17 cellular contexts compared by ENCODE assay signal in genomic region chr12:57630891-57631433, GRCh38. TPM values are rescaled to one million over a fixed set of nuclear protein-coding genes. Genes with fewer than 3 reads are reported as not detected.
DNase-seq lines count a peak whose midpoint lies in the region; ATAC-seq and TF ChIP-seq lines count a peak whose summit lies in the region.
"Had no signal": no experiment of that assay in that cellular context is flagged by ENCODE, and none has a peak within 500 bp of the region (broad histone marks: within the 10 kb centered on the region; RNA-seq: fewer than 3 reads in every experiment).

No MANE protein-coding gene starts in this region.

- no peak overlapping the region for H4K8ac ChIP-seq in IMR-90 (ENCODE audit: low read depth in 2 of 2, low read length in 2 of 2)

- H3K27me3 ChIP-seq in IMR-90 (ENCODE audit: control insufficient read depth, insufficient read depth, low read length) (peaks cover 57% of the 10 kb centered on the region), osteoblast (ENCODE audit: insufficient read depth, low read length) (peaks cover 42% of the 10 kb centered on the region)

- H3K4me2 ChIP-seq in IMR-90 (ENCODE audit: low read depth, low read length): no peak overlapping the region
- H3K4me2 ChIP-seq in osteoblast (ENCODE audit: insufficient read depth, low read length): no peak overlapping the region

- peak overlapping the region; percentile 63 for H2AK9ac ChIP-seq in IMR-90 (replicated peaks; ENCODE audit: low read depth, low read length, poor library complexity)

- no peak overlapping the region for H2BK20ac ChIP-seq in IMR-90 (ENCODE audit: low read depth, low read length)

- no peak overlapping the region for H2BK120ac ChIP-seq in IMR-90 (ENCODE audit: low read depth, low read length)

- H3K36me3 Mint-ChIP-seq in T-helper 2 cell treated with Interferon-gamma antibody and Interleukin-4, amounts not matched to agents 5 μg/mL and 100 μg/mL, for 36 hours (ENCODE audit: low read depth): no peaks in the 10 kb centered on the region
- H3K36me3 Mint-ChIP-seq in glutamatergic neuron (ENCODE audit: unreplicated experiment) (peaks cover 5% of the 10 kb centered on the region), mesothelial cell of epicardium (no peaks in the 10 kb centered on the region)
- H3K36me3 Mint-ChIP-seq: CD4-positive, CD25-positive, alpha-beta regulatory T cell had no signal

- in situ Hi-C loops in IMR-90 (cut with MboI; ENCODE audit: low sequenced_read_pairs): no loop called here

- no peak overlapping the region for H3K18ac ChIP-seq in IMR-90 (ENCODE audit: low read depth, low read length)

- H2BK15ac ChIP-seq in IMR-90 (ENCODE audit: low read depth, low read length): no peak overlapping the region

- intact Hi-C loops in IMR-90 (cut with micrococcal nuclease): no loop called here

- H3K27ac Mint-ChIP-seq in T-helper 2 cell treated with Interferon-gamma antibody and Interleukin-4, amounts not matched to agents 5 μg/mL and 100 μg/mL, for 36 hours: no peak overlapping the region
- H3K27ac Mint-ChIP-seq in glutamatergic neuron (ENCODE audit: unreplicated experiment) (peak overlapping the region; percentile 55), mesothelial cell of epicardium (no peak overlapping the region)
- H3K27ac Mint-ChIP-seq: CD4-positive, CD25-positive, alpha-beta regulatory T cell had no signal

- TF ChIP-seq RAD21 in IMR-90 (IDR thresholded peaks at IDR 0.05; ENCODE audit: low read length): no peak

- no peak overlapping the region for H3K23ac ChIP-seq in IMR-90 (ENCODE audit: low read depth, low read length)

- H3K9me3 ChIP-seq in IMR-90 (ENCODE audit: control insufficient read depth, insufficient read depth, low read length): no peaks in the 10 kb centered on the region
- no peaks in the 10 kb centered on the region for H3K9me3 ChIP-seq in osteoblast (ENCODE audit: low read depth, low read length)
- H3K9me3 ChIP-seq: colonic mucosa, tibial artery had no signal

- peak overlapping the region; percentile 26 for H3K4me3 Mint-ChIP-seq in T-helper 2 cell treated with Interferon-gamma antibody and Interleukin-4, amounts not matched to agents 5 μg/mL and 100 μg/mL, for 36 hours
- peak overlapping the region; percentile 93 for H3K4me3 Mint-ChIP-seq in glutamatergic neuron (ENCODE audit: unreplicated experiment)
- H3K4me3 Mint-ChIP-seq in mesothelial cell of epicardium: no peak overlapping the region

- WGBS in IMR-90 (ENCODE audit: extremely low coverage in 2 of 2, insufficient read length in 1 of 2), 2 experiments: no CpG with 5 or more reads among the region's 6 CpGs

- H3K27ac ChIP-seq in IMR-90 (ENCODE audit: insufficient read depth, low read length): no peak overlapping the region
- no peak overlapping the region for H3K27ac ChIP-seq in osteoblast (ENCODE audit: low read depth, low read length)
- H3K27ac ChIP-seq: colonic mucosa had no signal

- H2AFZ ChIP-seq in IMR-90 (replicated peaks; ENCODE audit: low read length, poor library complexity) (no peak overlapping the region), osteoblast (ENCODE audit: low read length) (no peak overlapping the region)

- POLR2A ChIA-PET in IMR-90 (lab: Charles Lee; ENCODE audit: unreplicated experiment): interaction anchor here (0.6 kb wide), 1 partner anchor 27 kb away, joined by 5 read pairs; no protein-coding TSS in a partner anchor

- CTCF ChIA-PET in IMR-90 (lab: Yijun Ruan, JAX): no interaction called here

- no peak overlapping the region for H2BK5ac ChIP-seq in IMR-90 (ENCODE audit: low read depth, low read length, poor library complexity, severe bottlenecking)

- H3K9ac ChIP-seq in IMR-90 (ENCODE audit: low read depth, low read length): no peak overlapping the region

- dilution Hi-C loops in IMR-90 (cut with HindIII; ENCODE audit: low sequenced_read_pairs, unreplicated experiment): no loop called here

- no peak for TF ChIP-seq POLR2A in IMR-90 (IDR thresholded peaks at IDR 0.05; ENCODE audit: low read depth, low read length)

- H3K79me2 ChIP-seq in osteoblast (ENCODE audit: insufficient read depth, low read length): no peaks in the 10 kb centered on the region

- peaks cover 72% of the 10 kb centered on the region for H3K27me3 Mint-ChIP-seq in T-helper 2 cell treated with Interferon-gamma antibody and Interleukin-4, amounts not matched to agents 5 μg/mL and 100 μg/mL, for 36 hours (ENCODE audit: low read depth)
- peaks cover 45% of the 10 kb centered on the region for H3K27me3 Mint-ChIP-seq in glutamatergic neuron (ENCODE audit: unreplicated experiment)
- H3K27me3 Mint-ChIP-seq in mesothelial cell of epicardium (ENCODE audit: low read depth): peaks cover 94% of the 10 kb centered on the region

- no peaks in the 10 kb centered on the region for H3K9me3 Mint-ChIP-seq in T-helper 2 cell treated with Interferon-gamma antibody and Interleukin-4, amounts not matched to agents 5 μg/mL and 100 μg/mL, for 36 hours
- H3K9me3 Mint-ChIP-seq in glutamatergic neuron (ENCODE audit: unreplicated experiment): peaks cover 12% of the 10 kb centered on the region
- no peaks in the 10 kb centered on the region for H3K9me3 Mint-ChIP-seq in mesothelial cell of epicardium

- H4K20me1 ChIP-seq in IMR-90 (ENCODE audit: insufficient read depth, low read length): no peaks in the 10 kb centered on the region; the same call in 1 of the 2 replicates
- H4K20me1 ChIP-seq in osteoblast (ENCODE audit: insufficient read depth, low read length): no peaks in the 10 kb centered on the region

- peaks cover 4% of the 10 kb centered on the region; the same call in 1 of the 2 replicates for H3K9me1 ChIP-seq in IMR-90 (ENCODE audit: insufficient read depth, low read length)

- no peak overlapping the region for H3K4me3 ChIP-seq in IMR-90 (ENCODE audit: insufficient read depth, low read depth, low read length)
- H3K4me3 ChIP-seq in osteoblast (ENCODE audit: insufficient read depth, low read length): no peak overlapping the region
- H3K4me3 ChIP-seq: colonic mucosa had no signal

- H3K79me1 ChIP-seq in IMR-90 (ENCODE audit: low read depth in 1 of 2, low read length in 2 of 2): no peaks in the 10 kb centered on the region

- no peak for TF ChIP-seq CTCF in IMR-90 (conservative IDR thresholded peaks at IDR 0.05; ENCODE audit: low read depth, low read length)
- TF ChIP-seq CTCF in glutamatergic neuron (IDR thresholded peaks at IDR 0.05; ENCODE audit: partially characterized antibody, unreplicated experiment): no peak
- TF ChIP-seq CTCF in osteoblast (IDR thresholded peaks at IDR 0.05; ENCODE audit: extremely low read depth, low read depth, low read length): no peak
- TF ChIP-seq CTCF in mesothelial cell of epicardium (IDR thresholded peaks at IDR 0.05; ENCODE audit: unreplicated experiment): no peak

- no peak for DNase-seq in T-helper 2 cell treated with Interferon-gamma antibody and Interleukin-4, amounts not matched to agents 5 μg/mL and 100 μg/mL, for 36 hours (ENCODE audit: low spot score)
- no peak for DNase-seq in T-helper 2 cell
- DNase-seq in IMR-90: no peak
- no peak for DNase-seq in glutamatergic neuron
- peak; percentile 64 for DNase-seq in osteoblast (ENCODE audit: insufficient read length, low spot score, missing footprints)
- DNase-seq in mesothelial cell of epicardium (ENCODE audit: low spot score in 2 of 2, unreplicated experiment in 2 of 2): no peak
- no peak for DNase-seq in dermis blood vessel endothelial cell
- DNase-seq: activated CD4-positive, alpha-beta T cell treated with anti-CD3 and anti-CD28 coated beads, Interleukin-2, amount 50 U/mL, for 4 hours; activated effector memory CD4-positive, alpha-beta T cell treated with Interleukin-2 at 50 U/mL for 16 hours; aorta; CD4-positive, CD25-positive, alpha-beta regulatory T cell; colonic mucosa; DMS79 treated with DMSO at 0.1 percent for 48 hours; NCI-H2107; NCI-H526 had no signal

- H3K56ac ChIP-seq in IMR-90 (ENCODE audit: extremely low read depth, insufficient read depth, low read length): no peak overlapping the region

- H4K91ac ChIP-seq in IMR-90 (ENCODE audit: insufficient read depth, low read depth, low read length): no peak overlapping the region

- H3K36me3 ChIP-seq in IMR-90 (ENCODE audit: control insufficient read depth, insufficient read depth, low read length) (peaks cover under 1% of the 10 kb centered on the region; the same call in 1 of the 2 replicates), osteoblast (ENCODE audit: insufficient read depth, low read length) (no peaks in the 10 kb centered on the region)
- H3K36me3 ChIP-seq: colonic mucosa had no signal

- no TSS peak for BruUV-seq in IMR-90 (replicated peaks; lab: Mats Ljungman, UMichigan)

- H2AK5ac ChIP-seq in IMR-90 (ENCODE audit: low read depth, low read length): no peak overlapping the region

- no peak overlapping the region for H4K5ac ChIP-seq in IMR-90 (ENCODE audit: low read depth, low read length)

- ATAC-seq in IMR-90 (ENCODE audit: low read depth) (no peak), HG03439 (IDR thresholded peaks at IDR 0.05; ENCODE audit: unreplicated experiment) (no peak)

- H3K4ac ChIP-seq in IMR-90 (ENCODE audit: low read depth, low read length): no peak overlapping the region

- no peak overlapping the region for H3K14ac ChIP-seq in IMR-90 (replicated peaks; ENCODE audit: low read depth, low read length)

- H3K4me1 ChIP-seq in IMR-90 (ENCODE audit: control insufficient read depth, insufficient read depth, low read length): peaks cover 2% of the 10 kb centered on the region; the same call in 1 of the 2 replicates
- H3K4me1 ChIP-seq in osteoblast (ENCODE audit: insufficient read depth, low read length): no peaks in the 10 kb centered on the region

- H3K4me1 Mint-ChIP-seq in T-helper 2 cell treated with Interferon-gamma antibody and Interleukin-4, amounts not matched to agents 5 μg/mL and 100 μg/mL, for 36 hours (ENCODE audit: low read depth): peaks cover 11% of the 10 kb centered on the region
- H3K4me1 Mint-ChIP-seq in glutamatergic neuron (ENCODE audit: low read depth, unreplicated experiment): peaks cover 21% of the 10 kb centered on the region
- peaks cover 3% of the 10 kb centered on the region for H3K4me1 Mint-ChIP-seq in mesothelial cell of epicardium

RNA-seq across cellular contexts. Expression of gene B4GALNT1, which starts 2.0 kb away (rescaled TPM):
- 0.18 and 0.28 TPM in 2 replicates for total RNA-seq in IMR-90 (2012; rRNA removed)
- polyA plus RNA-seq in IMR-90 (2012; rRNA removed): 0.62 and 0.66 TPM in 2 replicates
- 0.55 and 1.9 TPM in 2 replicates for polyA plus RNA-seq in IMR-90 (2012; cell fraction: cytosol; rRNA removed)
- 1.0 and 1.8 TPM in 2 replicates for polyA plus RNA-seq in IMR-90 (2012; cell fraction: nucleus; rRNA removed; ENCODE audit: low replicate concordance)
- total RNA-seq in glutamatergic neuron (ENCODE audit: unreplicated experiment): 83.9 TPM
- total RNA-seq in osteoblast: 1.1 and 2.9 TPM in 2 replicates
- 0.34 to 0.78 TPM (median 0.35 TPM) in 3 replicates for total RNA-seq in mesothelial cell of epicardium
- 0.14 TPM in 1 of 2 replicates, not detected in the other for total RNA-seq in dermis blood vessel endothelial cell
- total RNA-seq: CD4-positive, CD25-positive, alpha-beta regulatory T cell had no signal
- polyA plus RNA-seq: CD4-positive, CD25-positive, alpha-beta regulatory T cell had no signal

RNA-seq across cellular contexts. Expression of gene ARHGEF25, which starts 19.7 kb away (rescaled TPM):
- total RNA-seq in IMR-90 (2012; rRNA removed) (6.3 and 7.8 TPM in 2 replicates), glutamatergic neuron (ENCODE audit: unreplicated experiment) (80.2 TPM), osteoblast (20.6 and 23.9 TPM in 2 replicates), mesothelial cell of epicardium (60.4 to 65.0 TPM (median 62.4 TPM) in 3 replicates), dermis blood vessel endothelial cell (0.68 and 0.74 TPM in 2 replicates)
- 17.1 and 17.9 TPM in 2 replicates for polyA plus RNA-seq in IMR-90 (2012; rRNA removed)
- 10.7 and 11.9 TPM in 2 replicates for polyA plus RNA-seq in IMR-90 (2012; cell fraction: cytosol; rRNA removed)
- 81.4 and 123 TPM in 2 replicates for polyA plus RNA-seq in IMR-90 (2012; cell fraction: nucleus; rRNA removed; ENCODE audit: low replicate concordance)
- polyA plus RNA-seq: CD4-positive, CD25-positive, alpha-beta regulatory T cell had no signal

RNA-seq across cellular contexts. Expression of gene DTX3, which starts 26.3 kb away (rescaled TPM):
- total RNA-seq in IMR-90 (2012; rRNA removed) (2.8 and 2.9 TPM in 2 replicates), glutamatergic neuron (ENCODE audit: unreplicated experiment) (99.6 TPM), osteoblast (17.1 and 21.4 TPM in 2 replicates), mesothelial cell of epicardium (88.3 to 93.6 TPM (median 90.0 TPM) in 3 replicates), dermis blood vessel endothelial cell (1.9 and 2.4 TPM in 2 replicates)
- 13.1 and 14.6 TPM in 2 replicates for polyA plus RNA-seq in IMR-90 (2012; rRNA removed)
- polyA plus RNA-seq in IMR-90 (2012; cell fraction: cytosol; rRNA removed): 6.3 and 10.0 TPM in 2 replicates
- 82.4 and 104 TPM in 2 replicates for polyA plus RNA-seq in IMR-90 (2012; cell fraction: nucleus; rRNA removed; ENCODE audit: low replicate concordance)

RNA-seq across cellular contexts. Expression of gene PIP4K2C, which starts 40.0 kb away (rescaled TPM):
- total RNA-seq in IMR-90 (2012; rRNA removed) (12.5 and 14.4 TPM in 2 replicates), glutamatergic neuron (ENCODE audit: unreplicated experiment) (27.5 TPM), osteoblast (32.4 and 36.6 TPM in 2 replicates), mesothelial cell of epicardium (23.4 to 24.2 TPM (median 23.7 TPM) in 3 replicates), dermis blood vessel endothelial cell (10.2 and 15.4 TPM in 2 replicates)
- 20.0 and 23.1 TPM in 2 replicates for polyA plus RNA-seq in IMR-90 (2012; rRNA removed)
- polyA plus RNA-seq in IMR-90 (2012; cell fraction: cytosol; rRNA removed): 12.2 and 14.9 TPM in 2 replicates
- polyA plus RNA-seq in IMR-90 (2012; cell fraction: nucleus; rRNA removed; ENCODE audit: low replicate concordance): 6.3 and 18.0 TPM in 2 replicates

Comparison
In these comparisons a context has a peak if more than half of its experiments do, and no peak if none do; other contexts are left out.
1. RNA of gene B4GALNT1, which starts 2.0 kb away (total RNA-seq): 83.9 TPM in glutamatergic neuron (single experiment); 1.1 to 2.9 TPM in osteoblast, 0.34 to 0.78 TPM in mesothelial cell of epicardium, 0.18 to 0.28 TPM in IMR-90 and 0.14 TPM in dermis blood vessel endothelial cell; every median in the first group is over 10 times any median in the second.